9 cellular contexts compared by ENCODE assay signal in the genomic region with DNA sequence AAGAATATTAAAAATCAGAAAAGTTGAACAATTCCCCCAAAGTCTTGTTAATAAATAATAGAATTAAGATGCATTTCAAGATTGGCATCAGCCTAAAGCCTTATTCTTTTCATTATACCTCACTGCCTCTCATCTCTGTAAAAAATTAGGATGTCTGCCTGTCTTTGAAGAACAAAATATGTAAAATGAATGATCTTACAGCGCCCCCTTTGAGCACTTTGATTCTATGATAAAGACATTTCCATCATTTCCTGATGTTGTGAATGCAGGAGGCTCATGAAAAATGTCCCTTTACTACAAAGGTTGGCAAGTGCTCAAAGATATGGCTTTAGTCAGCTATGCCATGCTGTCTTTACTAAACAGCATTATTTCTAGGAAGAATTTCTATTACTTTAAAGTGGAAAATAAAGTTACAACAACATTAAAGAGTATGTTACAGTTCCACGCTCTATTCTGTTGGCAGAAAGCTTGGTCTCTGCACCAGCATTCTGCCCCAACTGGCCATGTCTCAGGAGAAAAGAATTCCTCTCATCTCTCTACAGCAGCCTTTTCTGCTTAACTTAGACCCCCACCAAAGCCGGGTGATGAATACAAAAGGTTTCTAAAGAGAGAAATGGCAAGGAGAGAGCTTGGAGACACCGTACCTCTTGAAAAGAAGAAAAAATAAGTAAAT.
DNase-seq lines count a peak whose midpoint lies in the region; FAIRE-seq and TF ChIP-seq lines count a peak whose summit lies in the region.
"Had no signal": no experiment of that assay in that cellular context is flagged by ENCODE, and none has a peak within 500 bp of the region (broad histone marks: within the 10 kb centered on the region; RNA-seq: fewer than 3 reads in every experiment).

No MANE protein-coding gene starts in this region.

- no peak overlapping the region for H4K5ac ChIP-seq in H1 (ENCODE audit: insufficient read length, low read depth, low read length)

- H3K27ac ChIP-seq in H1 (ENCODE audit: low read depth, low read length) (no peak overlapping the region), smooth muscle cell (ENCODE audit: low read depth) (peak overlapping the region; percentile 89)

- H4K20me1 ChIP-seq in H1 (replicated peaks in 1 of 2; ENCODE audit: control insufficient read depth in 1 of 2, insufficient read depth in 2 of 2, low read length in 2 of 2) (no peaks in the 10 kb centered on the region), smooth muscle cell (ENCODE audit: low read depth) (no peaks in the 10 kb centered on the region)

- no peak overlapping the region for H2BK120ac ChIP-seq in H1 (replicated peaks; ENCODE audit: low read depth, low read length)

- TF ChIP-seq CTCF in H1 (IDR thresholded peaks at IDR 0.05; ENCODE audit: control extremely low read depth in 1 of 3, insufficient read depth in 1 of 3, low read depth in 1 of 3, low read length in 3 of 3) = no peak; a peak in 1 of 4 replicates
- peak; percentile 54 for TF ChIP-seq CTCF in smooth muscle cell (IDR thresholded peaks at IDR 0.05; ENCODE audit: borderline replicate concordance, insufficient read depth, poor library complexity, severe bottlenecking)

- peak; percentile 1 for DNase-seq in SKM-1 treated with dmso at 0.1 percent for 144 hours (lab: John Stamatoyannopoulos, UW; ENCODE audit: unreplicated experiment)
- no peak for DNase-seq in SKM-1 (lab: John Stamatoyannopoulos, UW; ENCODE audit: unreplicated experiment)
- peak; percentile 3 for DNase-seq in NCI-H69 (lab: John Stamatoyannopoulos, UW)
- DNase-seq in H1 (ENCODE audit: low read depth in 1 of 2, low spot score in 2 of 2) = no peak
- DNase-seq in smooth muscle cell (lab: John Stamatoyannopoulos, UW; ENCODE audit: unreplicated experiment) = no peak
- no peak for DNase-seq in activated T-cell treated with anti-CD3 and anti-CD28 coated beads for 4 hours
- DNase-seq in GOT3 (lab: John Stamatoyannopoulos, UW) = no peak
- DNase-seq in activated CD4-positive, alpha-beta T cell treated with anti-CD3 and anti-CD28 coated beads, Interleukin-2, amount 10 ng/mL, durations not matched to agents 24 days and 14 days = no peak
- DNase-seq: activated CD4-positive, alpha-beta T cell treated with anti-CD3 and anti-CD28 coated beads, Interleukin-2, amount 10 ng/mL, durations not matched to agents 7 days and 5 days had no signal

- no peak for TF ChIP-seq POLR2A in H1 (IDR thresholded peaks at IDR 0.05; ENCODE audit: control extremely low read depth in 1 of 2, low read depth in 2 of 2, low read length in 2 of 2)

- intact Hi-C loops in activated CD4-positive, alpha-beta T cell treated with anti-CD3 and anti-CD28 coated beads, Interleukin-2, amount 10 ng/mL, durations not matched to agents 24 days and 14 days (cut with micrococcal nuclease) = no loop called here

- H3K14ac ChIP-seq in H1 (ENCODE audit: insufficient read length) = no peak overlapping the region

- H3K9me3 ChIP-seq in H1 (ENCODE audit: insufficient read depth in 2 of 2, low read depth in 1 of 2, low read length in 1 of 2) (no peaks in the 10 kb centered on the region), smooth muscle cell (replicated peaks; ENCODE audit: low read depth) (no peaks in the 10 kb centered on the region)

- H3K4me3 Mint-ChIP-seq in activated CD4-positive, alpha-beta T cell treated with anti-CD3 and anti-CD28 coated beads, Interleukin-2, amount 10 ng/mL, durations not matched to agents 24 days and 14 days = no peak overlapping the region
- H3K4me3 Mint-ChIP-seq: activated CD4-positive, alpha-beta T cell treated with anti-CD3 and anti-CD28 coated beads, Interleukin-2, amount 10 ng/mL, durations not matched to agents 7 days and 5 days had no signal

- H3K9ac ChIP-seq in H1 (replicated peaks in 1 of 4; ENCODE audit: extremely low read depth in 1 of 4, low read depth in 3 of 4, low read length in 3 of 4) (no peak overlapping the region), smooth muscle cell (ENCODE audit: low read depth) (peak overlapping the region; percentile 31)

- WGBS in H1 (ENCODE audit: extremely low coverage in 1 of 2, insufficient coverage in 1 of 2, insufficient read length in 1 of 2, insufficient replicate concordance in 2 of 2, low coverage in 1 of 2, low lambda C conversion rate in 2 of 2, missing lambda C conversion rate in 1 of 2), 2 experiments = 51% methylated on average over 4 of the region's 4 CpGs; no CpG with 5 or more reads in 1 of the 2 experiments
- 39% methylated on average over 4 of the region's 4 CpGs for WGBS in smooth muscle cell (ENCODE audit: low lambda C conversion rate)

- TF ChIP-seq RAD21 in H1 (IDR thresholded peaks at IDR 0.05 in 1 of 2, conservative IDR thresholded peaks at IDR 0.05 in 1 of 2; ENCODE audit: low read depth in 2 of 2, low read length in 2 of 2) = peak; percentile 33 to 34; a peak in 3 of 4 replicates

- no peaks in the 10 kb centered on the region for H3K27me3 ChIP-seq in H1 (replicated peaks in 1 of 4; ENCODE audit: control insufficient read depth in 3 of 4, extremely low read depth in 1 of 4, insufficient read depth in 3 of 4, low read length in 3 of 4)
- no peaks in the 10 kb centered on the region for H3K27me3 ChIP-seq in smooth muscle cell (ENCODE audit: low read depth)

- no peak overlapping the region for H3K4me2 ChIP-seq in H1 (ENCODE audit: insufficient read depth in 1 of 2, low read depth in 2 of 2, low read length in 2 of 2)
- peak overlapping the region; percentile 55 for H3K4me2 ChIP-seq in smooth muscle cell

- no peak for TF ChIP-seq EP300 in H1 (IDR thresholded peaks at IDR 0.05; ENCODE audit: borderline replicate concordance in 1 of 2, low read depth in 2 of 2, low read length in 2 of 2)

- no peak overlapping the region for H4K91ac ChIP-seq in H1 (replicated peaks; ENCODE audit: insufficient read length, low read length)

- H3K4me3 ChIP-seq in H1 (ENCODE audit: extremely low read depth in 1 of 4, insufficient read depth in 2 of 4, low read depth in 3 of 4, low read length in 4 of 4) (no peak overlapping the region), smooth muscle cell (no peak overlapping the region)

- no peak overlapping the region for H2BK15ac ChIP-seq in H1 (ENCODE audit: low read length)

- no peaks in the 10 kb centered on the region for H3K9me3 Mint-ChIP-seq in activated CD4-positive, alpha-beta T cell treated with anti-CD3 and anti-CD28 coated beads, Interleukin-2, amount 10 ng/mL, durations not matched to agents 24 days and 14 days
- H3K9me3 Mint-ChIP-seq: activated CD4-positive, alpha-beta T cell treated with anti-CD3 and anti-CD28 coated beads, Interleukin-2, amount 10 ng/mL, durations not matched to agents 7 days and 5 days had no signal

- no peak overlapping the region for H2BK5ac ChIP-seq in H1 (ENCODE audit: low read depth, low read length)

- H3K23me2 ChIP-seq in H1 (ENCODE audit: low read depth, low read length) = no peaks in the 10 kb centered on the region

- H3K27me3 Mint-ChIP-seq in activated CD4-positive, alpha-beta T cell treated with anti-CD3 and anti-CD28 coated beads, Interleukin-2, amount 10 ng/mL, durations not matched to agents 24 days and 14 days = peaks cover 22% of the 10 kb centered on the region

- no peak overlapping the region for H2BK12ac ChIP-seq in H1 (ENCODE audit: low read depth, low read length)

- H3F3A ChIP-seq in smooth muscle cell (ENCODE audit: low read depth) = peaks cover 11% of the 10 kb centered on the region

- H2BK20ac ChIP-seq in H1 (ENCODE audit: low read length) = no peak overlapping the region

- H3K36me3 ChIP-seq in H1 (ENCODE audit: control insufficient read depth in 2 of 4, insufficient read depth in 4 of 4, low read length in 3 of 4) = no peaks in the 10 kb centered on the region
- no peaks in the 10 kb centered on the region for H3K36me3 ChIP-seq in smooth muscle cell (ENCODE audit: low read depth)

- H3K79me2 ChIP-seq in H1 (ENCODE audit: control insufficient read depth in 1 of 2, insufficient read depth in 2 of 2, low read length in 2 of 2) = no peaks in the 10 kb centered on the region
- H3K79me2 ChIP-seq in smooth muscle cell (ENCODE audit: low read depth) = no peaks in the 10 kb centered on the region

- no peak overlapping the region for H3K27ac Mint-ChIP-seq in activated CD4-positive, alpha-beta T cell treated with anti-CD3 and anti-CD28 coated beads, Interleukin-2, amount 10 ng/mL, durations not matched to agents 24 days and 14 days
- H3K27ac Mint-ChIP-seq: activated CD4-positive, alpha-beta T cell treated with anti-CD3 and anti-CD28 coated beads, Interleukin-2, amount 10 ng/mL, durations not matched to agents 7 days and 5 days had no signal

- no peaks in the 10 kb centered on the region for H3K4me1 Mint-ChIP-seq in activated CD4-positive, alpha-beta T cell treated with anti-CD3 and anti-CD28 coated beads, Interleukin-2, amount 10 ng/mL, durations not matched to agents 24 days and 14 days
- H3K4me1 Mint-ChIP-seq: activated CD4-positive, alpha-beta T cell treated with anti-CD3 and anti-CD28 coated beads, Interleukin-2, amount 10 ng/mL, durations not matched to agents 7 days and 5 days had no signal

- H2AK5ac ChIP-seq in H1 (ENCODE audit: low read depth, low read length) = no peak overlapping the region

- no peak overlapping the region for H3K23ac ChIP-seq in H1 (ENCODE audit: insufficient read length)

- no peak for FAIRE-seq in H1 (lab: Jason Lieb, UNC)

- H3K18ac ChIP-seq in H1 (ENCODE audit: extremely low read depth, low read length) = no peak overlapping the region

- H3K4me1 ChIP-seq in H1 (replicated peaks in 1 of 4; ENCODE audit: control insufficient read depth in 3 of 4, insufficient read depth in 4 of 4, low read length in 3 of 4) = no peaks in the 10 kb centered on the region
- peaks cover 7% of the 10 kb centered on the region for H3K4me1 ChIP-seq in smooth muscle cell (ENCODE audit: low read depth)

- POLR2A ChIA-PET in H1 (lab: Charles Lee; ENCODE audit: partially characterized antibody) = interaction anchor here (1.3 kb wide), 1 partner anchor 26 kb away, joined by 5 read pairs; no protein-coding TSS in a partner anchor

- H3K56ac ChIP-seq in H1 (replicated peaks; ENCODE audit: insufficient read length, low read depth, low read length) = no peak overlapping the region

- CTCF ChIA-PET in H1 (lab: Charles Lee; ENCODE audit: partially characterized antibody) = interaction anchor here (0.6 to 1.6 kb wide), 9 partner anchors 10 to 1188 kb away, joined by 3 to 5 read pairs (median 3); no protein-coding TSS in a partner anchor

- H4K8ac ChIP-seq in H1 (ENCODE audit: extremely low read depth, insufficient read depth, low read length) = no peak overlapping the region

- H2AFZ ChIP-seq in H1 (ENCODE audit: low read length) (no peak overlapping the region), smooth muscle cell (ENCODE audit: low read depth) (no peak overlapping the region)

- H3K36me3 Mint-ChIP-seq in activated CD4-positive, alpha-beta T cell treated with anti-CD3 and anti-CD28 coated beads, Interleukin-2, amount 10 ng/mL, durations not matched to agents 24 days and 14 days (ENCODE audit: low read depth) = no peaks in the 10 kb centered on the region

- H3K4ac ChIP-seq in H1 (replicated peaks; ENCODE audit: insufficient read length, low read depth, low read length) = no peak overlapping the region

- H3K79me1 ChIP-seq in H1 (ENCODE audit: low read depth, low read length) = no peaks in the 10 kb centered on the region

TF ChIP-seq in H1, 55 proteins besides CTCF, POLR2A, EP300 and RAD21 (continues in another document):
- no peak for TF ChIP-seq HDAC2 (IDR thresholded peaks at IDR 0.05; ENCODE audit: borderline replicate concordance in 1 of 2, low read depth in 2 of 2, low read length in 2 of 2)
- no peak for TF ChIP-seq TBP (IDR thresholded peaks at IDR 0.05; ENCODE audit: low read depth, low read length)

Comparison
In these comparisons a context has a peak if more than half of its experiments do, and no peak if none do; other contexts are left out.
1. DNase-seq: peak in SKM-1 treated with dmso at 0.1 percent for 144 hours (single experiment) and NCI-H69 (single experiment); none in SKM-1 (single experiment), H1 (0 of 2), smooth muscle cell (single experiment), activated T-cell treated with anti-CD3 and anti-CD28 coated beads for 4 hours (single experiment), GOT3 (single experiment) and activated CD4-positive, alpha-beta T cell treated with anti-CD3 and anti-CD28 coated beads, Interleukin-2, amount 10 ng/mL, durations not matched to agents 24 days and 14 days (single experiment).